ENCODE assay signal across 28 cellular contexts in the genomic region with DNA sequence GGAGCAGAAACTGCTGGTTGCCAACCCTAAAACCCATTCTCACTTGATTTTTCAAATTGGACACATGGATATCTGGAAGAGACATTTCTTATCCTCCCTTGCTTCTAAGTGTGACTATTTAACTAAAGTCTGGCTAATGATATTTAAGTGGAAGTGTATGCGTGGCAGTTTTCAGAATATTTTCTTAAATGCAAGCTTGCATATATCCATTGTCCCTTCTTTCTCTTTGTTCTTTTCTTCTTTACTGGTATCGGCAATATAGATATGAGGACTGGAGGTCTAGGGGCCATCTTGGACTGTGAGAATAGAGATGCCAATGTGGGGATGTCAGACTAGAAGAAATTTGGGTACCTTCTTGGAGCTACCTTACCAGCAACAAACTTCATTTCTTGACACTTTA.
"Had no signal": no experiment of that assay in that cellular context is flagged by ENCODE, and none has a peak within 500 bp of the region (broad histone marks: within the 10 kb centered on the region; RNA-seq: fewer than 3 reads in every experiment).

No MANE protein-coding gene starts in this region.

- ATAC-seq: effector memory CD8-positive, alpha-beta T cell; esophagus mucosa; foreskin keratinocyte; gastrocnemius medialis; gastroesophageal sphincter had no signal

- H3K27me3 ChIP-seq: colonic mucosa, esophagus muscularis mucosa, esophagus squamous epithelium, foreskin keratinocyte, gastrocnemius medialis, gastroesophageal sphincter, heart left ventricle, heart right ventricle had no signal

- DNase-seq: colonic mucosa; cortex of kidney; dermis blood vessel endothelial cell; dorsolateral prefrontal cortex; effector CD4-positive, alpha-beta T cell; effector CD8-positive, alpha-beta T cell; effector memory CD4-positive, alpha-beta T cell; effector memory CD8-positive, alpha-beta T cell; endodermal cell; erythroblast; esophagus squamous epithelium; foreskin fibroblast; foreskin keratinocyte; foreskin melanocyte; gastrocnemius medialis; glutamatergic neuron; head of caudate nucleus; heart left ventricle; heart right ventricle had no signal

- H3K4me3 ChIP-seq: colonic mucosa, coronary artery, dorsolateral prefrontal cortex, esophagus muscularis mucosa, esophagus squamous epithelium, gastrocnemius medialis, gastroesophageal sphincter, heart left ventricle, heart right ventricle had no signal

- H3K27ac ChIP-seq: colonic mucosa, coronary artery, dorsolateral prefrontal cortex, epithelial cell of prostate, esophagus muscularis mucosa, esophagus squamous epithelium, foreskin keratinocyte, gastrocnemius medialis, gastroesophageal sphincter, heart left ventricle, heart right ventricle had no signal

- H3K4me1 ChIP-seq: colonic mucosa, foreskin keratinocyte, gastrocnemius medialis had no signal

- H3K36me3 ChIP-seq: colonic mucosa, esophagus muscularis mucosa, esophagus squamous epithelium, gastrocnemius medialis, gastroesophageal sphincter, heart left ventricle, heart right ventricle had no signal

- FAIRE-seq: colon, endometrium, endothelial cell of umbilical vein, frontal cortex had no signal

- H3K9me3 ChIP-seq: colonic mucosa, esophagus squamous epithelium, gastrocnemius medialis, gastroesophageal sphincter had no signal
